ENCODE assay signal across 8 cellular contexts in genomic region chr13:33033361-33033812, GRCh38. TPM values are rescaled to one million over a fixed set of nuclear protein-coding genes. Genes with fewer than 3 reads are reported as not detected.
DNase-seq lines count a peak whose midpoint lies in the region; ATAC-seq, FAIRE-seq and TF ChIP-seq lines count a peak whose summit lies in the region.

No MANE protein-coding gene starts in this region.

- CTCF ChIA-PET in activated CD4-positive, alpha-beta T cell treated with anti-CD3 and anti-CD28 coated beads for 36 hours (lab: Charles Lee), result interaction anchor here (2.0 kb wide), 1 partner anchor 16 kb away, joined by 4 read pairs; no protein-coding TSS in a partner anchor

- POLR2A ChIA-PET in activated CD4-positive, alpha-beta T cell treated with anti-CD3 and anti-CD28 coated beads for 36 hours (lab: Charles Lee), result interaction anchor here (0.6 to 1.1 kb wide), 2 partner anchors 406 to 682 kb away, joined by 3 to 9 read pairs; no protein-coding TSS in a partner anchor

- peak overlapping the region; percentile 97 for H3K27ac Mint-ChIP-seq in activated CD4-positive, alpha-beta T cell treated with anti-CD3 and anti-CD28 coated beads for 36 hours
- peak overlapping the region; percentile 85 for H3K27ac Mint-ChIP-seq in activated naive CD8-positive, alpha-beta T cell treated with anti-CD3 and anti-CD28 coated beads for 36 hours

- FAIRE-seq in GM12892 (lab: Jason Lieb, UNC), result no peak

- intact Hi-C loops in activated CD4-positive, alpha-beta T cell treated with anti-CD3 and anti-CD28 coated beads for 36 hours (cut with DNase I, micrococcal nuclease), result loop anchor here (5.0 to 10.0 kb wide), 2 partner anchors 446 to 511 kb away; partner anchors contain the start of gene PDS5B (in 1 of the 2)

- peak overlapping the region; percentile 63 for H3K4me3 Mint-ChIP-seq in activated CD4-positive, alpha-beta T cell treated with anti-CD3 and anti-CD28 coated beads for 36 hours
- peak overlapping the region; percentile 79 for H3K4me3 Mint-ChIP-seq in activated naive CD8-positive, alpha-beta T cell treated with anti-CD3 and anti-CD28 coated beads for 36 hours

- TF ChIP-seq POLR2A in GM12892 (IDR thresholded peaks at IDR 0.05; ENCODE audit: low read depth, low read length), result no peak

- DNase-seq in activated CD4-positive, alpha-beta T cell treated with anti-CD3 and anti-CD28 coated beads for 36 hours, result peak; percentile 42
- DNase-seq in activated CD4-positive, alpha-beta T cell treated with anti-CD3 and anti-CD28 coated beads for 1 hour, result no peak
- peak; percentile 33 for DNase-seq in activated naive CD8-positive, alpha-beta T cell treated with anti-CD3 and anti-CD28 coated beads for 36 hours
- peak; percentile 33 for DNase-seq in stimulated activated naive CD8-positive, alpha-beta T cell treated with anti-CD3 and anti-CD28 coated beads, Interleukin-15, Interleukin-2, amounts not matched to agents 100 U/mL and 50 U/mL, for 24 hours
- DNase-seq in left lobe of liver (ENCODE audit: low spot score), result no peak
- no peak for DNase-seq in superior temporal gyrus (ENCODE audit: extremely low spot score)
- DNase-seq in GM12892 (ENCODE audit: insufficient read length), result no peak

- peak; percentile 85 for ATAC-seq in activated CD4-positive, alpha-beta T cell treated with anti-CD3 and anti-CD28 coated beads for 36 hours
- peak; percentile 96 for ATAC-seq in HG03432 (IDR thresholded peaks at IDR 0.05; ENCODE audit: unreplicated experiment)
- peak; percentile 61 for ATAC-seq in stimulated activated naive CD8-positive, alpha-beta T cell treated with anti-CD3 and anti-CD28 coated beads, Interleukin-15, Interleukin-2, amounts not matched to agents 100 U/mL and 50 U/mL, for 24 hours
- ATAC-seq in left lobe of liver, result no peak

- H3K9me3 Mint-ChIP-seq in activated CD4-positive, alpha-beta T cell treated with anti-CD3 and anti-CD28 coated beads for 36 hours (ENCODE audit: low read depth), result no peaks in the 10 kb centered on the region
- H3K9me3 Mint-ChIP-seq in activated naive CD8-positive, alpha-beta T cell treated with anti-CD3 and anti-CD28 coated beads for 36 hours, result peaks cover 9% of the 10 kb centered on the region

- peaks cover 6% of the 10 kb centered on the region for H3K27me3 Mint-ChIP-seq in activated CD4-positive, alpha-beta T cell treated with anti-CD3 and anti-CD28 coated beads for 36 hours
- H3K27me3 Mint-ChIP-seq in activated naive CD8-positive, alpha-beta T cell treated with anti-CD3 and anti-CD28 coated beads for 36 hours, result peaks cover 19% of the 10 kb centered on the region

- H3K36me3 Mint-ChIP-seq in activated CD4-positive, alpha-beta T cell treated with anti-CD3 and anti-CD28 coated beads for 36 hours (ENCODE audit: low read depth), result peaks cover 1% of the 10 kb centered on the region
- H3K36me3 Mint-ChIP-seq in activated naive CD8-positive, alpha-beta T cell treated with anti-CD3 and anti-CD28 coated beads for 36 hours, result peaks cover 15% of the 10 kb centered on the region

- peaks cover 10% of the 10 kb centered on the region for H3K4me1 Mint-ChIP-seq in activated CD4-positive, alpha-beta T cell treated with anti-CD3 and anti-CD28 coated beads for 36 hours
- H3K4me1 Mint-ChIP-seq in activated naive CD8-positive, alpha-beta T cell treated with anti-CD3 and anti-CD28 coated beads for 36 hours, result peaks cover 8% of the 10 kb centered on the region

RNA-seq across cellular contexts. Expression of gene KL, which starts 17.2 kb away (rescaled TPM):
- under 1 TPM; 0.35 to 0.37 TPM for total RNA-seq in activated CD4-positive, alpha-beta T cell treated with anti-CD3 and anti-CD28 coated beads for 36 hours
- total RNA-seq in activated naive CD8-positive, alpha-beta T cell treated with anti-CD3 and anti-CD28 coated beads for 36 hours, result under 1 TPM; 0.50 to 0.72 TPM
- total RNA-seq in left lobe of liver, result 0.05 TPM
- polyA plus RNA-seq in GM12892 (2012; ENCODE audit: missing spikeins), result 3.3 TPM

Comparison
In these comparisons a context has a peak if more than half of its experiments do, and no peak if none do; other contexts are left out.
1. DNase-seq: peak in activated CD4-positive, alpha-beta T cell treated with anti-CD3 and anti-CD28 coated beads for 36 hours (single experiment), activated naive CD8-positive, alpha-beta T cell treated with anti-CD3 and anti-CD28 coated beads for 36 hours (single experiment) and stimulated activated naive CD8-positive, alpha-beta T cell treated with anti-CD3 and anti-CD28 coated beads, Interleukin-15, Interleukin-2, amounts not matched to agents 100 U/mL and 50 U/mL, for 24 hours (single experiment); none in activated CD4-positive, alpha-beta T cell treated with anti-CD3 and anti-CD28 coated beads for 1 hour (single experiment), left lobe of liver (single experiment), superior temporal gyrus (single experiment) and GM12892 (single experiment).